19 cellular contexts compared by ENCODE assay signal in the genomic region with DNA sequence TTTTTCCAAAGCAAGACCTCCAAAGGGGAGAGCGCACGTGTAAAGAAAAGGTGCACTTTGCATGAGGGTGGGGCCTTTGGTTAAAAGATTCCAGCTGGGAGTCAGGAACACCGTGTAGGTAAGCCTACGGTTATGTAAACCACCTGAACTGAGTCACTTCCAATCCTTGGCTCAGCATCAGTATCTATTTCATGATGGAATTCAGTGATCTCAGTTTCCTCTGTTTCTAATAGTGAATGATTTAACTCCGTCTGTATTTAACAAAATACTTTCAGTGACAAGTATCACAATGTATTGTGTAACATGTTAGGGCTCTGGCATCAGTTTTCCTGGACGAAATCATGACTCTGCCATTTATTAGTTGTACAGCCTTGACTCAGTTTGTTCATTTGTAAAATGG. TPM values are rescaled to one million over a fixed set of nuclear protein-coding genes. Genes with fewer than 3 reads are reported as not detected.
DNase-seq lines count a peak whose midpoint lies in the region; TF ChIP-seq lines count a peak whose summit lies in the region.
"Had no signal": no experiment of that assay in that cellular context is flagged by ENCODE, and none has a peak within 500 bp of the region (broad histone marks: within the 10 kb centered on the region; RNA-seq: fewer than 3 reads in every experiment).

No MANE protein-coding gene starts in this region.

- H3K27ac Mint-ChIP-seq in neural crest cell (ENCODE audit: unreplicated experiment): no peak overlapping the region
- H3K27ac Mint-ChIP-seq: activated CD8-positive, alpha-beta T cell treated with anti-CD3 and anti-CD28 coated beads for 36 hours; IgD-negative memory B cell; stimulated activated naive B cell treated with anti-CD40 and anti-IgM and Interleukin-4, amounts not matched to agents 10 μg/mL and 1 μg/mL and 100 μg/mL, for 72 hours had no signal

- H3K36me3 Mint-ChIP-seq in neural crest cell (ENCODE audit: low read depth): no peaks in the 10 kb centered on the region
- H3K36me3 Mint-ChIP-seq: IgD-negative memory B cell; stimulated activated naive B cell treated with anti-CD40 and anti-IgM and Interleukin-4, amounts not matched to agents 10 μg/mL and 1 μg/mL and 100 μg/mL, for 72 hours had no signal

- no peaks in the 10 kb centered on the region for H3K4me1 ChIP-seq in HAP-1
- H3K4me1 ChIP-seq: Caco-2, colonic mucosa had no signal

- in situ Hi-C loops in HAP-1 (cut with MboI; ENCODE audit: low sequenced_read_pairs): loop anchor here (25.0 kb wide), 1 partner anchor 394 kb away; no protein-coding TSS in a partner anchor

- H3K36me3 ChIP-seq in HAP-1 (replicated peaks): no peaks in the 10 kb centered on the region
- H3K36me3 ChIP-seq: colonic mucosa, Peyer's patch had no signal

- H3K9me3 Mint-ChIP-seq in neural crest cell: peaks cover 3% of the 10 kb centered on the region
- H3K9me3 Mint-ChIP-seq: activated CD8-positive, alpha-beta T cell treated with anti-CD3 and anti-CD28 coated beads for 36 hours had no signal

- peak; percentile 20 for DNase-seq in AG20443 (ENCODE audit: low spot score)
- peak; percentile 49 for DNase-seq in fibroblast of pulmonary artery (ENCODE audit: low read depth)
- DNase-seq in neural crest cell (ENCODE audit: low read depth, low spot score): no peak
- DNase-seq in activated T-cell treated with anti-CD3 and anti-CD28 coated beads for 4 hours: no peak
- DNase-seq in COLO668 (lab: John Stamatoyannopoulos, UW; ENCODE audit: unreplicated experiment): no peak
- DNase-seq in activated effector memory CD4-positive, alpha-beta T cell treated with Interleukin-2 at 50 U/mL for 16 hours: no peak
- no peak for DNase-seq in HAP-1 (ENCODE audit: low spot score in 2 of 2)
- DNase-seq: activated CD8-positive, alpha-beta T cell treated with anti-CD3 and anti-CD28 coated beads for 36 hours; amniotic stem cell; Caco-2; colonic mucosa; MV-4-11; NCI-H2081; NCI-H69; Peyer's patch; small intestine; stimulated activated naive B cell treated with anti-CD40 and anti-IgM and Interleukin-4, amounts not matched to agents 10 μg/mL and 1 μg/mL and 100 μg/mL, for 72 hours had no signal

- H3K9me3 ChIP-seq in HAP-1: no peaks in the 10 kb centered on the region
- H3K9me3 ChIP-seq: colonic mucosa, Peyer's patch had no signal

- H3K27me3 Mint-ChIP-seq in neural crest cell (ENCODE audit: low read depth): peaks cover 56% of the 10 kb centered on the region

- H3K4me3 ChIP-seq in WI38 (ENCODE audit: low read depth, low read length) (peak overlapping the region; percentile 91), fibroblast of pulmonary artery (replicated peaks; ENCODE audit: low read depth, low read length) (peak overlapping the region; percentile 71), HAP-1 (no peak overlapping the region)
- H3K4me3 ChIP-seq: colonic mucosa had no signal

- TF ChIP-seq CTCF in WI38 (IDR thresholded peaks at IDR 0.05; ENCODE audit: low read depth, low read length) (no peak), fibroblast of pulmonary artery (IDR thresholded peaks at IDR 0.05; ENCODE audit: low read length, missing control alignments) (no peak), neural crest cell (conservative IDR thresholded peaks at IDR 0.05) (no peak)

- peaks cover 42% of the 10 kb centered on the region for H3K27me3 ChIP-seq in HAP-1 (ENCODE audit: low read depth)

- H3K4me1 Mint-ChIP-seq in neural crest cell: peaks cover 17% of the 10 kb centered on the region

- H3K4me3 Mint-ChIP-seq in neural crest cell: peak overlapping the region; percentile 57
- H3K4me3 Mint-ChIP-seq: activated CD8-positive, alpha-beta T cell treated with anti-CD3 and anti-CD28 coated beads for 36 hours; IgD-negative memory B cell; stimulated activated naive B cell treated with anti-CD40 and anti-IgM and Interleukin-4, amounts not matched to agents 10 μg/mL and 1 μg/mL and 100 μg/mL, for 72 hours had no signal

RNA-seq across cellular contexts. Expression of a gene that starts 1.3 kb away (rescaled TPM):
- total RNA-seq in neural crest cell: 1.3 and 1.5 TPM in 2 replicates
- total RNA-seq: activated CD8-positive, alpha-beta T cell treated with anti-CD3 and anti-CD28 coated beads for 36 hours had no signal

Comparison
In these comparisons a context has a peak if more than half of its experiments do, and no peak if none do; other contexts are left out.
1. DNase-seq: peak in AG20443 (single experiment) and fibroblast of pulmonary artery (single experiment); none in neural crest cell (single experiment), activated T-cell treated with anti-CD3 and anti-CD28 coated beads for 4 hours (single experiment), COLO668 (single experiment), activated effector memory CD4-positive, alpha-beta T cell treated with Interleukin-2 at 50 U/mL for 16 hours (single experiment) and HAP-1 (0 of 2).